In genomic region chr17:16872351-16872751, GRCh38 we compare ENCODE assay signal across 19 cellular contexts.
DNase-seq lines count a peak whose midpoint lies in the region; ATAC-seq, FAIRE-seq and TF ChIP-seq lines count a peak whose summit lies in the region.
"Had no signal": no experiment of that assay in that cellular context is flagged by ENCODE, and none has a peak within 500 bp of the region (broad histone marks: within the 10 kb centered on the region; RNA-seq: fewer than 3 reads in every experiment).

No MANE protein-coding gene starts in this region.

- H3K36me3 Mint-ChIP-seq in activated CD8-positive, alpha-beta memory T cell treated with anti-CD3 and anti-CD28 coated beads, Interleukin-2, amount 10 ng/mL, durations not matched to agents 7 days and 5 days, result no peaks in the 10 kb centered on the region
- peaks cover 1% of the 10 kb centered on the region for H3K36me3 Mint-ChIP-seq in astrocyte (ENCODE audit: low read depth, unreplicated experiment)
- H3K36me3 Mint-ChIP-seq in T-helper 17 cell (ENCODE audit: low read depth), result peaks cover 3% of the 10 kb centered on the region

- no peaks in the 10 kb centered on the region for H4K20me1 ChIP-seq in astrocyte (ENCODE audit: insufficient read depth, low read length)

- no peaks in the 10 kb centered on the region for H3K4me1 Mint-ChIP-seq in activated CD8-positive, alpha-beta memory T cell treated with anti-CD3 and anti-CD28 coated beads, Interleukin-2, amount 10 ng/mL, durations not matched to agents 7 days and 5 days
- H3K4me1 Mint-ChIP-seq in astrocyte (ENCODE audit: low read depth, unreplicated experiment) (no peaks in the 10 kb centered on the region), T-helper 17 cell (no peaks in the 10 kb centered on the region)

- no peak overlapping the region for H2AFZ ChIP-seq in astrocyte (ENCODE audit: low read depth, low read length)

- H3K4me2 ChIP-seq in astrocyte (ENCODE audit: low read length), result no peak overlapping the region
- H3K4me2 ChIP-seq: SK-N-SH had no signal

- no peaks in the 10 kb centered on the region for H3K79me2 ChIP-seq in astrocyte (ENCODE audit: insufficient read depth, low read length)

- FAIRE-seq in astrocyte (lab: Jason Lieb, UNC), result no peak
- FAIRE-seq: GM12878, GM19239 had no signal

- H3K4me3 ChIP-seq in astrocyte (ENCODE audit: insufficient read depth, low read depth, low read length) (no peak overlapping the region), mucosa of descending colon (no peak overlapping the region), upper lobe of right lung (no peak overlapping the region)
- H3K4me3 ChIP-seq: GM12878 had no signal

- H3K27me3 ChIP-seq in astrocyte (ENCODE audit: insufficient read depth, low read length) (no peaks in the 10 kb centered on the region), upper lobe of right lung (no peaks in the 10 kb centered on the region)

- H3K4me1 ChIP-seq in astrocyte (ENCODE audit: insufficient read depth, low read length) (no peaks in the 10 kb centered on the region), mucosa of descending colon (ENCODE audit: low read depth) (no peaks in the 10 kb centered on the region), upper lobe of right lung (no peaks in the 10 kb centered on the region)

- no peak overlapping the region for H3K4me3 Mint-ChIP-seq in activated CD8-positive, alpha-beta memory T cell treated with anti-CD3 and anti-CD28 coated beads, Interleukin-2, amount 10 ng/mL, durations not matched to agents 7 days and 5 days
- H3K4me3 Mint-ChIP-seq in astrocyte (ENCODE audit: unreplicated experiment) (no peak overlapping the region), T-helper 17 cell (no peak overlapping the region)

- H3K27me3 Mint-ChIP-seq in activated CD8-positive, alpha-beta memory T cell treated with anti-CD3 and anti-CD28 coated beads, Interleukin-2, amount 10 ng/mL, durations not matched to agents 7 days and 5 days, result no peaks in the 10 kb centered on the region
- peaks cover 27% of the 10 kb centered on the region for H3K27me3 Mint-ChIP-seq in astrocyte (ENCODE audit: low read depth, unreplicated experiment)
- H3K27me3 Mint-ChIP-seq in T-helper 17 cell, result peaks cover 7% of the 10 kb centered on the region

- peak; percentile 32 for DNase-seq in activated CD8-positive, alpha-beta memory T cell treated with anti-CD3 and anti-CD28 coated beads, Interleukin-2, amount 50 U/mL, for 48 hours
- DNase-seq in activated CD8-positive, alpha-beta memory T cell treated with anti-CD3 and anti-CD28 coated beads, Interleukin-2, amount 10 ng/mL, durations not matched to agents 7 days and 5 days, result no peak
- no peak for DNase-seq in astrocyte (ENCODE audit: low read depth)
- peak in 1 of 3 donors; percentile 47 for DNase-seq in mucosa of descending colon
- DNase-seq in upper lobe of right lung, result peak; percentile 43
- no peak for DNase-seq in sciatic nerve (ENCODE audit: low spot score)
- no peak for DNase-seq in T-helper 17 cell
- DNase-seq: C1 segment of cervical spinal cord, GOT3, KG1, NCI-H1105, NCI-H1694 treated with DMSO at 0.1 percent for 48 hours, NCI-H748 treated with DMSO at 0.1 percent for 48 hours, SK-N-SH had no signal

- ATAC-seq in activated CD8-positive, alpha-beta memory T cell treated with anti-CD3 and anti-CD28 coated beads, Interleukin-2, amount 10 ng/mL, durations not matched to agents 7 days and 5 days, result no peak
- peak; percentile 20 for ATAC-seq in mucosa of descending colon
- no peak for ATAC-seq in upper lobe of right lung
- ATAC-seq in sciatic nerve, result no peak
- ATAC-seq in GM18861 (IDR thresholded peaks at IDR 0.05; ENCODE audit: unreplicated experiment), result no peak
- no peak for ATAC-seq in T-helper 17 cell
- ATAC-seq: Right ventricle myocardium inferior had no signal

- H3K27ac ChIP-seq in astrocyte (ENCODE audit: low read depth, low read length), result no peak overlapping the region
- H3K27ac ChIP-seq in upper lobe of right lung, result no peak overlapping the region
- H3K27ac ChIP-seq: 22Rv1 had no signal

- H3K9me3 Mint-ChIP-seq in activated CD8-positive, alpha-beta memory T cell treated with anti-CD3 and anti-CD28 coated beads, Interleukin-2, amount 10 ng/mL, durations not matched to agents 7 days and 5 days (ENCODE audit: low read depth), result no peaks in the 10 kb centered on the region
- no peaks in the 10 kb centered on the region for H3K9me3 Mint-ChIP-seq in astrocyte (ENCODE audit: unreplicated experiment)

- intact Hi-C loops in mucosa of descending colon (cut with DNase I, micrococcal nuclease) (no loop called here), upper lobe of right lung (cut with DNase I) (no loop called here), sciatic nerve (cut with DNase I) (no loop called here)

- no peak overlapping the region for H3K27ac Mint-ChIP-seq in activated CD8-positive, alpha-beta memory T cell treated with anti-CD3 and anti-CD28 coated beads, Interleukin-2, amount 10 ng/mL, durations not matched to agents 7 days and 5 days
- peak overlapping the region; percentile 58 for H3K27ac Mint-ChIP-seq in astrocyte (ENCODE audit: unreplicated experiment)
- no peak overlapping the region for H3K27ac Mint-ChIP-seq in T-helper 17 cell

- CTCF ChIA-PET in activated CD8-positive, alpha-beta memory T cell treated with anti-CD3 and anti-CD28 coated beads, Interleukin-2, amount 10 ng/mL, durations not matched to agents 7 days and 5 days (lab: Charles Lee), result no interaction called here

- no peak overlapping the region for H3K9ac ChIP-seq in astrocyte (ENCODE audit: low read length)
- H3K9ac ChIP-seq: SK-N-SH had no signal

- TF ChIP-seq CTCF in astrocyte (IDR thresholded peaks at IDR 0.05; ENCODE audit: insufficient read depth, low read depth, low read length) (no peak), mucosa of descending colon (IDR thresholded peaks at IDR 0.05) (no peak), upper lobe of right lung (IDR thresholded peaks at IDR 0.05) (no peak)

- H3K36me3 ChIP-seq in astrocyte (ENCODE audit: insufficient read depth, low read length) (no peaks in the 10 kb centered on the region), mucosa of descending colon (ENCODE audit: low read depth) (no peaks in the 10 kb centered on the region), upper lobe of right lung (no peaks in the 10 kb centered on the region)

- H3K9me3 ChIP-seq in astrocyte (ENCODE audit: insufficient read depth, low read depth, low read length) (no peaks in the 10 kb centered on the region), mucosa of descending colon (peaks cover under 1% of the 10 kb centered on the region), upper lobe of right lung (no peaks in the 10 kb centered on the region), T-helper 17 cell (ENCODE audit: control insufficient read depth, low read length, poor library complexity, severe bottlenecking) (no peaks in the 10 kb centered on the region)
- H3K9me3 ChIP-seq: SK-N-SH had no signal

Comparison
In these comparisons a context has a peak if more than half of its experiments do, and no peak if none do; other contexts are left out.
1. DNase-seq: peak in activated CD8-positive, alpha-beta memory T cell treated with anti-CD3 and anti-CD28 coated beads, Interleukin-2, amount 50 U/mL, for 48 hours (single experiment) and upper lobe of right lung (single experiment); none in activated CD8-positive, alpha-beta memory T cell treated with anti-CD3 and anti-CD28 coated beads, Interleukin-2, amount 10 ng/mL, durations not matched to agents 7 days and 5 days (single experiment), astrocyte (single experiment), sciatic nerve (single experiment) and T-helper 17 cell (0 of 3).